In genomic region chr7:134891262-134892001, GRCh38 we compare ENCODE assay signal across 7 cellular contexts.
DNase-seq lines count a peak whose midpoint lies in the region; ATAC-seq and TF ChIP-seq lines count a peak whose summit lies in the region.

No MANE protein-coding gene starts in this region.

- no peak for TF ChIP-seq CTCF in PC-9 (conservative IDR thresholded peaks at IDR 0.05)
- TF ChIP-seq CTCF in left lung (IDR thresholded peaks at IDR 0.05) = no peak

- peaks cover 42% of the 10 kb centered on the region for H3K4me1 ChIP-seq in PC-9 (replicated peaks; ENCODE audit: insufficient read depth)
- peaks cover 8 to 11% of the 10 kb centered on the region in 2 donors for H3K4me1 ChIP-seq in left lung

- H3K4me3 ChIP-seq in H7 (ENCODE audit: insufficient read depth, low read depth, low read length) (peak overlapping the region; percentile 42), PC-9 (peak overlapping the region; percentile 63), left lung (peak overlapping the region; percentile 29 to 33)

- no peaks in the 10 kb centered on the region for H4K20me1 ChIP-seq in PC-9 (ENCODE audit: insufficient read depth)

- H3K4me2 ChIP-seq in PC-9 = peak overlapping the region; percentile 92

- no peaks in the 10 kb centered on the region for H3K27me3 ChIP-seq in H7 (ENCODE audit: control insufficient read depth, insufficient read depth, low read length)
- no peaks in the 10 kb centered on the region for H3K27me3 ChIP-seq in PC-9 (ENCODE audit: insufficient read depth, low read depth)
- H3K27me3 ChIP-seq in left lung = peaks cover 0 to 19% of the 10 kb centered on the region in 2 donors

- CTCF ChIA-PET in PC-9 (lab: Charles Lee) = no interaction called here

- H3K27ac ChIP-seq in PC-9 (peak overlapping the region; percentile 43), left lung (peak overlapping the region; percentile 43 to 71), substantia nigra (ENCODE audit: low read depth, low read length, poor library complexity, severe bottlenecking) (peak overlapping the region; percentile 82)

- H3F3A ChIP-seq in PC-9 (ENCODE audit: insufficient read depth, low read depth) = peaks cover 12% of the 10 kb centered on the region

- peak overlapping the region; percentile 83 for H2AFZ ChIP-seq in PC-9

- H3K9me3 ChIP-seq in PC-9 (ENCODE audit: insufficient read depth, low read depth) (peaks cover 12% of the 10 kb centered on the region; the same call in 1 of the 2 replicates), left lung (peaks cover 0 to 11% of the 10 kb centered on the region in 2 donors)

- POLR2A ChIA-PET in PC-9 (lab: Charles Lee; ENCODE audit: unreplicated experiment) = interaction anchor here (0.6 to 0.7 kb wide), 4 partner anchors 8 to 1103 kb away, joined by 4 to 11 read pairs (median 6); no protein-coding TSS in a partner anchor

- H3K9me2 ChIP-seq in PC-9 (ENCODE audit: insufficient read depth) = no peaks in the 10 kb centered on the region

- H3K36me3 ChIP-seq in H7 (replicated peaks; ENCODE audit: control insufficient read depth, insufficient read depth, low read length) (no peaks in the 10 kb centered on the region; the same call in 1 of the 2 replicates), PC-9 (ENCODE audit: low read depth) (no peaks in the 10 kb centered on the region), left lung (no peaks in the 10 kb centered on the region)

- intact Hi-C loops in PC-9 (cut with micrococcal nuclease; ENCODE audit: unreplicated experiment) = loop anchor here (1.0 to 5.0 kb wide), 4 partner anchors 51 to 279 kb away; partner anchors contain the start of genes CALD1 and CYREN
- intact Hi-C loops in left lung (cut with DNase I) = no loop called here

- peaks cover 23% of the 10 kb centered on the region for H3K79me2 ChIP-seq in PC-9 (ENCODE audit: low read depth)

- ATAC-seq in left lung (peak; percentile 78), GM21717 (IDR thresholded peaks at IDR 0.05; ENCODE audit: unreplicated experiment) (no peak)

- peak; percentile 75 for DNase-seq in H7
- peak; percentile 85 to 89 for DNase-seq in PC-9
- DNase-seq in ecto neural progenitor cell (ENCODE audit: low spot score) = peak; percentile 84
- DNase-seq in left lung = peak; percentile 61 to 79
- peak; percentile 12 to 90 (median 71) for DNase-seq in substantia nigra (lab: John Stamatoyannopoulos, UW)
- DNase-seq in activated naive CD4-positive, alpha-beta T cell treated with Interleukin-2 at 50 U/mL for 16 hours = no peak

- TSS peak; percentile 56 for BruUV-seq in PC-9 (replicated peaks; lab: Mats Ljungman, UMichigan)
